Comparison of ENCODE assay signal across 22 cellular contexts in genomic region chr3:135041586-135041985, GRCh38.
DNase-seq lines count a peak whose midpoint lies in the region; ATAC-seq and TF ChIP-seq lines count a peak whose summit lies in the region.
"Had no signal": no experiment of that assay in that cellular context is flagged by ENCODE, and none has a peak within 500 bp of the region (broad histone marks: within the 10 kb centered on the region; RNA-seq: fewer than 3 reads in every experiment).

No MANE protein-coding gene starts in this region.

- DNase-seq in GM04503 (ENCODE audit: low read depth) (peak; percentile 1), M059J (ENCODE audit: low read depth) (peak; percentile 64), dedifferentiated amniotic fluid mesenchymal stem cell (ENCODE audit: extremely low spot score) (peak; percentile 39), uterus (no peak), Peyer's patch (no peak)
- no peak for DNase-seq in NK-92 treated with Interleukin-12 subunit alpha and Interleukin-12 subunit beta, amount 100 ng/mL, for 24 hours (lab: John Stamatoyannopoulos, UW)
- DNase-seq: CD4-positive, CD25-positive, alpha-beta regulatory T cell; COR-L47; DMS79 treated with DMSO at 0.1 percent for 48 hours; NCI-H1417; NCI-H1694 treated with DMSO at 0.1 percent for 48 hours; NCI-H2081 treated with DMSO at 0.1 percent for 48 hours; NCI-H2171 treated with DMSO at 0.1 percent for 48 hours; NCI-H446; NCI-H526 treated with DMSO at 0.1 percent for 48 hours; PC-3; SHP77 treated with DMSO at 0.1 percent for 48 hours; SK-N-SH; T-helper 2 cell had no signal

- TF ChIP-seq CTCF in uterus (IDR thresholded peaks at IDR 0.05) = no peak
- no peak for TF ChIP-seq CTCF in Peyer's patch (IDR thresholded peaks at IDR 0.05)

- H3K4me3 ChIP-seq in uterus (no peak overlapping the region), Peyer's patch (no peak overlapping the region)
- H3K4me3 ChIP-seq: A549 had no signal

- H3K9me3 ChIP-seq in uterus (no peaks in the 10 kb centered on the region), Peyer's patch (no peaks in the 10 kb centered on the region)
- H3K9me3 ChIP-seq: A549, SK-N-SH had no signal

- H3K4me1 ChIP-seq in uterus (no peaks in the 10 kb centered on the region), Peyer's patch (no peaks in the 10 kb centered on the region)
- H3K4me1 ChIP-seq: A549 had no signal

- H3K36me3 ChIP-seq in uterus = no peaks in the 10 kb centered on the region
- H3K36me3 ChIP-seq in Peyer's patch = no peaks in the 10 kb centered on the region

- H3K27ac ChIP-seq in uterus = no peak overlapping the region
- no peak overlapping the region for H3K27ac ChIP-seq in Peyer's patch
- H3K27ac ChIP-seq: A549, RWPE1 had no signal

- H3K27me3 ChIP-seq in uterus (no peaks in the 10 kb centered on the region), Peyer's patch (no peaks in the 10 kb centered on the region)

- intact Hi-C loops in uterus (cut with DNase I; ENCODE audit: low total_unique reads) = no loop called here

- no peak for TF ChIP-seq POLR2A in uterus (IDR thresholded peaks at IDR 0.05)
- TF ChIP-seq POLR2A in Peyer's patch (IDR thresholded peaks at IDR 0.05) = no peak

- ATAC-seq in HG03469 (IDR thresholded peaks at IDR 0.05; ENCODE audit: unreplicated experiment) = no peak
- ATAC-seq: A549, PC-3 had no signal

Comparison
In these comparisons a context has a peak if more than half of its experiments do, and no peak if none do; other contexts are left out.
1. DNase-seq: peak in GM04503 (single experiment), M059J (single experiment) and dedifferentiated amniotic fluid mesenchymal stem cell (single experiment); none in NK-92 treated with Interleukin-12 subunit alpha and Interleukin-12 subunit beta, amount 100 ng/mL, for 24 hours (single experiment), uterus (0 of 2) and Peyer's patch (0 of 3).